ENCODE assay signal across 19 cellular contexts in the genomic region with DNA sequence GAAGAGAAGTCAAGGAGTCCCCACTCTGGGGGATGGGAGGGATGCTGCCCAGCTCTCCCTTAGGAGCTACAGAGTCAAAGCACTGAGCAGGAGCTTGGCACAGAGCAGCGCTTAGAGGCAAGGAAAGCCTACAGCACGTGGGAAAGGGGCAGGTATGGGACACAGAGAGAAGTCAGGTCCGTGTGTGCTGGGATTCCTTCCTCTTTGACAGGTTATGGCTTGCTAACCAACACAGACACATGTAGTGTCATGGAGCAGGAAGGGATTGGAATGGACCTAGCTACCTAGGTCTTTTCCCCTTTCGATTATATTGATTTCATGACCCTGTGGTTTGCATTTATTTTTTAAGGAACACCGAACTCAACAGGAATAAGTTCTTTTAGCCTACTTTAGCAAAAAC.
DNase-seq lines count a peak whose midpoint lies in the region; ATAC-seq and TF ChIP-seq lines count a peak whose summit lies in the region.
"Had no signal": no experiment of that assay in that cellular context is flagged by ENCODE, and none has a peak within 500 bp of the region (broad histone marks: within the 10 kb centered on the region; RNA-seq: fewer than 3 reads in every experiment).

No MANE protein-coding gene starts in this region.

- peak overlapping the region; percentile 66; the same call in 1 of the 2 replicates for H2AFZ ChIP-seq in GM23248
- no peak overlapping the region for H2AFZ ChIP-seq in PC-9
- peak overlapping the region; percentile 24 for H2AFZ ChIP-seq in osteoblast (ENCODE audit: low read length)

- CTCF ChIA-PET in PC-9 (lab: Charles Lee) = no interaction called here

- H3K9me2 ChIP-seq in GM23248 (ENCODE audit: insufficient read depth) (no peaks in the 10 kb centered on the region), PC-9 (ENCODE audit: insufficient read depth) (no peaks in the 10 kb centered on the region)

- H3K27ac ChIP-seq in GM23248 (peak overlapping the region; percentile 66), PC-9 (0 out of 2 replicates have a peak overlapping the region, but pooled peaks have one; percentile 21), foreskin keratinocyte (peak overlapping the region; percentile 74), osteoblast (ENCODE audit: low read depth, low read length) (no peak overlapping the region)
- H3K27ac ChIP-seq: A549 had no signal

- no TSS peak for BruUV-seq in PC-9 (replicated peaks; lab: Mats Ljungman, UMichigan)

- H3K4me1 ChIP-seq in GM23248 (ENCODE audit: insufficient read depth) = peaks cover 19% of the 10 kb centered on the region
- H3K4me1 ChIP-seq in PC-9 (replicated peaks; ENCODE audit: insufficient read depth) = peaks cover 12% of the 10 kb centered on the region
- peaks cover 17% of the 10 kb centered on the region for H3K4me1 ChIP-seq in foreskin keratinocyte
- H3K4me1 ChIP-seq in osteoblast (ENCODE audit: insufficient read depth, low read length) = peaks cover 7% of the 10 kb centered on the region
- H3K4me1 ChIP-seq: A549 had no signal

- H3K4me2 ChIP-seq in GM23248 (ENCODE audit: unreplicated experiment) = peak overlapping the region; percentile 68
- H3K4me2 ChIP-seq in PC-9 = no peak overlapping the region
- H3K4me2 ChIP-seq in osteoblast (ENCODE audit: insufficient read depth, low read length) = no peak overlapping the region
- H3K4me2 ChIP-seq: A549 had no signal

- WGBS in GM23248 (ENCODE audit: low coverage in 1 of 2, low lambda C conversion rate in 2 of 2, missing lambda C conversion rate in 2 of 2), 2 experiments = 72 to 80% methylated on average over 5 of the region's 5 CpGs

- intact Hi-C loops in PC-9 (cut with micrococcal nuclease; ENCODE audit: unreplicated experiment) = no loop called here

- in situ Hi-C loops in GM23248 (cut with MboI) = no loop called here

- H3K27me3 ChIP-seq in GM23248 (replicated peaks; ENCODE audit: insufficient read depth) = no peaks in the 10 kb centered on the region
- H3K27me3 ChIP-seq in PC-9 (ENCODE audit: insufficient read depth, low read depth) = no peaks in the 10 kb centered on the region
- no peaks in the 10 kb centered on the region for H3K27me3 ChIP-seq in foreskin keratinocyte
- peaks cover 2% of the 10 kb centered on the region for H3K27me3 ChIP-seq in osteoblast (ENCODE audit: insufficient read depth, low read length)

- DNase-seq in GM23248 (no peak), PC-9 (no peak), foreskin keratinocyte (peak; percentile 71 to 74), osteoblast (ENCODE audit: insufficient read length, low spot score, missing footprints) (no peak), Ammon's horn (ENCODE audit: low spot score) (no peak), Kasumi-1 (lab: John Stamatoyannopoulos, UW) (no peak), SKM-1 treated with dmso at 0.1 percent for 144 hours (lab: John Stamatoyannopoulos, UW; ENCODE audit: unreplicated experiment) (no peak)
- DNase-seq: C1 segment of cervical spinal cord; DMS79 treated with DMSO at 0.1 percent for 48 hours; H9; NCI-H1092 treated with DMSO at 0.1 percent for 48 hours; NCI-H146; NCI-H2081; NCI-H2171 treated with DMSO at 0.1 percent for 48 hours; NCI-H748 treated with DMSO at 0.1 percent for 48 hours; NK-92 treated with Interleukin-12 subunit alpha and Interleukin-12 subunit beta, amount 100 ng/mL, for 24 hours; SHP77 had no signal

- H3K9me3 ChIP-seq in GM23248 (ENCODE audit: low read depth) (no peaks in the 10 kb centered on the region), PC-9 (ENCODE audit: insufficient read depth, low read depth) (peaks cover 5% of the 10 kb centered on the region), osteoblast (ENCODE audit: low read depth, low read length) (no peaks in the 10 kb centered on the region)

- H3K36me3 ChIP-seq in GM23248 (ENCODE audit: low read depth) (no peaks in the 10 kb centered on the region), PC-9 (ENCODE audit: low read depth) (no peaks in the 10 kb centered on the region), osteoblast (ENCODE audit: insufficient read depth, low read length) (no peaks in the 10 kb centered on the region)

- peaks cover 19% of the 10 kb centered on the region for H3F3A ChIP-seq in GM23248 (ENCODE audit: insufficient read depth)
- H3F3A ChIP-seq in PC-9 (ENCODE audit: insufficient read depth, low read depth) = peaks cover 5% of the 10 kb centered on the region; the same call in 1 of the 2 replicates

- H3K79me2 ChIP-seq in GM23248 (ENCODE audit: insufficient read depth) (no peaks in the 10 kb centered on the region), PC-9 (ENCODE audit: low read depth) (no peaks in the 10 kb centered on the region), osteoblast (ENCODE audit: insufficient read depth, low read length) (no peaks in the 10 kb centered on the region)

- ATAC-seq in foreskin keratinocyte = peak; percentile 80
- no peak for ATAC-seq in GM21423 (IDR thresholded peaks at IDR 0.05; ENCODE audit: unreplicated experiment)
- ATAC-seq: A549 had no signal

- H3K9ac ChIP-seq in GM23248 = peak overlapping the region; percentile 33; the same call in 1 of the 2 replicates

- POLR2A ChIA-PET in PC-9 (lab: Charles Lee; ENCODE audit: unreplicated experiment) = no interaction called here

- H4K20me1 ChIP-seq in GM23248 (ENCODE audit: insufficient read depth) (no peaks in the 10 kb centered on the region), PC-9 (ENCODE audit: insufficient read depth) (no peaks in the 10 kb centered on the region; the same call in 1 of the 2 replicates), osteoblast (ENCODE audit: insufficient read depth, low read length) (no peaks in the 10 kb centered on the region)

- 0 out of 2 replicates have a peak overlapping the region, but pooled peaks have one; percentile 24 for H3K4me3 ChIP-seq in GM23248
- H3K4me3 ChIP-seq in PC-9 = no peak overlapping the region
- H3K4me3 ChIP-seq in osteoblast (ENCODE audit: insufficient read depth, low read length) = no peak overlapping the region
- H3K4me3 ChIP-seq: A549 had no signal

- TF ChIP-seq CTCF in PC-9 (conservative IDR thresholded peaks at IDR 0.05) = no peak
- no peak for TF ChIP-seq CTCF in foreskin keratinocyte (conservative IDR thresholded peaks at IDR 0.05)
- TF ChIP-seq CTCF in osteoblast (IDR thresholded peaks at IDR 0.05; ENCODE audit: extremely low read depth, low read depth, low read length) = no peak

Comparison
In these comparisons a context has a peak if more than half of its experiments do, and no peak if none do; other contexts are left out.
1. DNase-seq: peak in foreskin keratinocyte (2 of 2); none in GM23248 (single experiment), PC-9 (0 of 2), osteoblast (single experiment), Ammon's horn (single experiment), Kasumi-1 (0 of 2) and SKM-1 treated with dmso at 0.1 percent for 144 hours (single experiment).